Comparison of ENCODE assay signal across 9 cellular contexts in genomic region chr7:74012842-74013249, GRCh38. TPM values are rescaled to one million over a fixed set of nuclear protein-coding genes. Genes with fewer than 3 reads are reported as not detected.
A peak's percentile ranks its signal among the peaks of the same experiment; 100 is the strongest.
DNase-seq lines count a peak whose midpoint lies in the region; ATAC-seq, FAIRE-seq and TF ChIP-seq lines count a peak whose summit lies in the region.
"Had no signal": no experiment of that assay in that cellular context is flagged by ENCODE, and none has a peak within 500 bp of the region (broad histone marks: within the 10 kb centered on the region; RNA-seq: fewer than 3 reads in every experiment).

No MANE protein-coding gene starts in this region.

- FAIRE-seq in A549 (lab: Jason Lieb, UNC): no peak

- no peak for TF ChIP-seq RAD21 in A549 (conservative IDR thresholded peaks at IDR 0.05 in 1 of 2, IDR thresholded peaks at IDR 0.05 in 1 of 2)

- no peak for TF ChIP-seq EP300 in A549 (IDR thresholded peaks at IDR 0.05)

- TF ChIP-seq POLR2A in A549 (IDR thresholded peaks at IDR 0.05; ENCODE audit: low read length): no peak

- CTCF ChIA-PET in A549 (lab: Yijun Ruan, JAX): interaction anchor here (7.0 kb wide), 1 partner anchor 13 kb away, joined by 57 read pairs; the partner anchor contains the start of gene ELN

- H3K4me1 ChIP-seq in A549: no peaks in the 10 kb centered on the region

- DNase-seq in A549 (ENCODE audit: low read depth in 1 of 2, low spot score in 1 of 2) (no peak), astrocyte of the hippocampus (ENCODE audit: low read depth, low spot score) (peak; percentile 47), DMS153 (lab: John Stamatoyannopoulos, UW) (no peak), NCI-H146 treated with DMSO at 0.1 percent for 48 hours (lab: John Stamatoyannopoulos, UW; ENCODE audit: unreplicated experiment) (no peak), NCI-H2227 (lab: John Stamatoyannopoulos, UW; ENCODE audit: unreplicated experiment) (no peak), NCI-H345 (lab: John Stamatoyannopoulos, UW) (no peak)
- DNase-seq: NCI-H2171 had no signal

- ATAC-seq in A549 (no peak), GM19372 (IDR thresholded peaks at IDR 0.05; ENCODE audit: low read depth, unreplicated experiment) (peak; percentile 79), HG03095 (IDR thresholded peaks at IDR 0.05; ENCODE audit: unreplicated experiment) (peak; percentile 97)

- TF ChIP-seq CTCF in A549 (IDR thresholded peaks at IDR 0.05): no peak

- H3K4me3 ChIP-seq in A549: no peak overlapping the region

- 90% methylated on average over 11 of the region's 13 CpGs for WGBS in A549 (ENCODE audit: missing lambda C conversion rate)

- POLR2A ChIA-PET in A549 (lab: Yijun Ruan, JAX): no interaction called here

- no peaks in the 10 kb centered on the region for H3K9me3 ChIP-seq in A549

- H3K27ac ChIP-seq in A549: no peak overlapping the region

- no peak overlapping the region for H3K4me2 ChIP-seq in A549

TF ChIP-seq in A549, 52 proteins besides CTCF, POLR2A, EP300 and RAD21:
- TF ChIP-seq MAFK (IDR thresholded peaks at IDR 0.05; ENCODE audit: partially characterized antibody) (peak; percentile 37), JUNB (IDR thresholded peaks at IDR 0.05) (no peak)

RNA-seq across cellular contexts. Expression of gene ELN, which starts 15.1 kb away (rescaled TPM):
- 0.08 and 0.16 TPM in 2 replicates for polyA plus RNA-seq in A549 (2011; rRNA removed)
- polyA plus RNA-seq in A549 (2012; cell fraction: cytosol; rRNA removed): 0.14 and 0.15 TPM in 2 replicates
- 0.11 and 0.26 TPM in 2 replicates for polyA plus RNA-seq in A549 (2012; cell fraction: nucleus; rRNA removed)
- 0.09 to 0.16 TPM (median 0.12 TPM) in 3 replicates for polyA plus RNA-seq in A549 (2017; fragmentation: RNase III; extraction: RNeasy Plus Mini Kit Qiagen cat#74134 plus additional on column Dnase treatment)
- polyA minus RNA-seq in A549 (2011; rRNA and poly(A)+ RNA removed): 0.15 TPM in 1 of 2 replicates, not detected in the other

Comparison
In these comparisons a context has a peak if more than half of its experiments do, and no peak if none do; other contexts are left out.
1. ATAC-seq: peak in GM19372 (single experiment) and HG03095 (single experiment); none in A549 (0 of 2).